In the genomic region with DNA sequence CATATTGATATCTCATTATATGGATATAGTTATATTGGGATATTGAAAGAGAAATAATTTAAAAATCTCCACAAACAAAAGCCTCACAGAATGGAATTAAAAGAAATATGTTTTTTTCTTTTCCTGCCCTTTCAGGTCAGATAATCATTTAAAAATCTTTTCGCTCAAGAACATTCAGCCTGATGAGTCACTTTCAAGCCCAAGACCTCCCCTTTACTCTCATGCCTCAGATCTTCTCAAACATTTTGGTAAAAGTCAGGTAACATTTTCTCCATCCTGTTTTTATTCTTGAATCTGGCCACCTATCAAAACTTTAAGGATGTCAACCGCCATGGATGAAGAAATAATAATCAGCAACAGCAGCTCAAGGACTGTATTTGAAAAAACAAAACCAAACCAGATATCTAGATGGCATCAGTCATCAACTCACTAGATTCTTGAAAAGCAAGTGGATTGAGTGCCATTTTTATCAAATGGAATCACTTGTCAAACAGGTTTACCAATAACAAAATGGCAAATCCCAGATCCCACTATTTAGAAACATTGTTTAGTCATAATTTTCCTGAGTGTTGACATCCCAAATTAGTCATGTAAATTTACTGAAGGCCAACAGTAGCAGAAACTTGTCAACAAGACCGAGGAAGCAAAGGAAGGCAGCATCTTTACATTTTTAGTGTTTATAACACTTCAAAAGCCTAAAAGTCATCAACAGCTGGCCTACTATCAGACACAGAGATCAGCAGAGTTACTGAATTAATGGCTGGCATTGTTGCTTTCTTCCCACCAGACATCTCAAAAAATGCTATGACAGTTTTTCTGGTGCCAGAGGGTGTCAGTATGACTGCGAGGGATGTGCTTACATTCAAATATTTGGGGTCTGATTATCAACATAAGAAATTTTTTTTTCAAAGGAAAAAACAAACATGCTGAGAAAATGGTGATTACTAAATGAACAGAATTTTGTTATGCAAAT, we compare ENCODE assay signal across 1 cellular context.
TF ChIP-seq lines count a peak whose summit lies in the region.

No MANE protein-coding gene starts in this region.

TF ChIP-seq in SK-N-SH treated with all-trans-retinoic acid at 6 μM for 48 hours, 23 proteins besides CTCF, POLR2A, EP300 and RAD21 (continued from another document):
- TF ChIP-seq, protein P1, sequence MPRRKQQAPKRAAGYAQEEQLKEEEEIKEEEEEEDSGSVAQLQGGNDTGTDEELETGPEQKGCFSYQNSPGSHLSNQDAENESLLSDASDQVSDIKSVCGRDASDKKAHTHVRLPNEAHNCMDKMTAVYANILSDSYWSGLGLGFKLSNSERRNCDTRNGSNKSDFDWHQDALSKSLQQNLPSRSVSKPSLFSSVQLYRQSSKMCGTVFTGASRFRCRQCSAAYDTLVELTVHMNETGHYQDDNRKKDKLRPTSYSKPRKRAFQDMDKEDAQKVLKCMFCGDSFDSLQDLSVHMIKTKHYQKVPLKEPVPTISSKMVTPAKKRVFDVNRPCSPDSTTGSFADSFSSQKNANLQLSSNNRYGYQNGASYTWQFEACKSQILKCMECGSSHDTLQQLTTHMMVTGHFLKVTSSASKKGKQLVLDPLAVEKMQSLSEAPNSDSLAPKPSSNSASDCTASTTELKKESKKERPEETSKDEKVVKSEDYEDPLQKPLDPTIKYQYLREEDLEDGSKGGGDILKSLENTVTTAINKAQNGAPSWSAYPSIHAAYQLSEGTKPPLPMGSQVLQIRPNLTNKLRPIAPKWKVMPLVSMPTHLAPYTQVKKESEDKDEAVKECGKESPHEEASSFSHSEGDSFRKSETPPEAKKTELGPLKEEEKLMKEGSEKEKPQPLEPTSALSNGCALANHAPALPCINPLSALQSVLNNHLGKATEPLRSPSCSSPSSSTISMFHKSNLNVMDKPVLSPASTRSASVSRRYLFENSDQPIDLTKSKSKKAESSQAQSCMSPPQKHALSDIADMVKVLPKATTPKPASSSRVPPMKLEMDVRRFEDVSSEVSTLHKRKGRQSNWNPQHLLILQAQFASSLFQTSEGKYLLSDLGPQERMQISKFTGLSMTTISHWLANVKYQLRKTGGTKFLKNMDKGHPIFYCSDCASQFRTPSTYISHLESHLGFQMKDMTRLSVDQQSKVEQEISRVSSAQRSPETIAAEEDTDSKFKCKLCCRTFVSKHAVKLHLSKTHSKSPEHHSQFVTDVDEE (CRISPR knock-in tag; IDR thresholded peaks at IDR 0.05) = 0 out of 2 replicates have a peak, but pooled peaks have one; percentile 30
